Comparison of ENCODE assay signal across 14 cellular contexts in genomic region chr1:23915470-23915869, GRCh38. TPM values are rescaled to one million over a fixed set of nuclear protein-coding genes. Genes with fewer than 3 reads are reported as not detected.
DNase-seq lines count a peak whose midpoint lies in the region; ATAC-seq and TF ChIP-seq lines count a peak whose summit lies in the region.
"Had no signal": no experiment of that assay in that cellular context is flagged by ENCODE, and none has a peak within 500 bp of the region (broad histone marks: within the 10 kb centered on the region; RNA-seq: fewer than 3 reads in every experiment).

No MANE protein-coding gene starts in this region.

- H3K36me3 Mint-ChIP-seq in GM23338 (ENCODE audit: low read depth) (no peaks in the 10 kb centered on the region), naive B cell (peaks cover 10 to 17% of the 10 kb centered on the region in 2 donors)

- H3K4me3 ChIP-seq in BLaER1 (no peak overlapping the region), GM23338 (no peak overlapping the region), BE2C (ENCODE audit: low read depth, low read length) (no peak overlapping the region), stomach (no peak overlapping the region)
- H3K4me3 ChIP-seq: HAP-1 had no signal

- H3K4me2 ChIP-seq in BLaER1 (peak overlapping the region; percentile 90), GM23338 (no peak overlapping the region)

- TF ChIP-seq EP300 in stomach (IDR thresholded peaks at IDR 0.05): no peak

- intact Hi-C loops in stomach (cut with DNase I; ENCODE audit: low total_unique reads): no loop called here

- no peak for ATAC-seq in GM23338
- ATAC-seq in naive B cell (ENCODE audit: low read depth in 2 of 2): no peak
- ATAC-seq in omental fat pad (ENCODE audit: low FRiP score): no peak

- H3K4me1 ChIP-seq in BLaER1: peaks cover 99% of the 10 kb centered on the region
- H3K4me1 ChIP-seq in GM23338 (ENCODE audit: insufficient read depth): peaks cover 6% of the 10 kb centered on the region
- no peaks in the 10 kb centered on the region for H3K4me1 ChIP-seq in BE2C
- H3K4me1 ChIP-seq in stomach: peaks cover 10 to 43% (median 20%) of the 10 kb centered on the region in 4 donors
- H3K4me1 ChIP-seq: HAP-1 had no signal

- no peak for TF ChIP-seq CTCF in GM23338 (conservative IDR thresholded peaks at IDR 0.05; ENCODE audit: low read depth in 2 of 2)
- TF ChIP-seq CTCF in BE2C (IDR thresholded peaks at IDR 0.05; ENCODE audit: low read depth, low read length): no peak
- no peak for TF ChIP-seq CTCF in stomach (IDR thresholded peaks at IDR 0.05)
- TF ChIP-seq CTCF in omental fat pad (IDR thresholded peaks at IDR 0.05): no peak

- TF ChIP-seq POLR2A in stomach (IDR thresholded peaks at IDR 0.05): no peak

- peaks cover 2% of the 10 kb centered on the region for H3K27me3 Mint-ChIP-seq in GM23338 (ENCODE audit: insufficient read depth, low read depth, poor library complexity)
- H3K27me3 Mint-ChIP-seq in naive B cell: no peaks in the 10 kb centered on the region

- H3K9ac ChIP-seq in BLaER1: no peak overlapping the region

- 87 to 100% (median 96%) methylated on average over 5 of the region's 5 CpGs for WGBS in stomach, 5 donors

- H3K4me1 Mint-ChIP-seq in GM23338 (peaks cover 4% of the 10 kb centered on the region; the same call in 2 of the 3 replicates), naive B cell (peaks cover 54 to 77% (median 70%) of the 10 kb centered on the region in 3 donors)

- H3K27me3 ChIP-seq in BLaER1 (no peaks in the 10 kb centered on the region), GM23338 (ENCODE audit: insufficient read depth) (no peaks in the 10 kb centered on the region), BE2C (no peaks in the 10 kb centered on the region), stomach (no peaks in the 10 kb centered on the region)

- H4K20me1 ChIP-seq in BLaER1: no peaks in the 10 kb centered on the region
- no peaks in the 10 kb centered on the region for H4K20me1 ChIP-seq in GM23338 (replicated peaks; ENCODE audit: insufficient read depth)

- H3K9me3 Mint-ChIP-seq in GM23338: no peaks in the 10 kb centered on the region
- H3K9me3 Mint-ChIP-seq in naive B cell: no peaks in the 10 kb centered on the region

- H3K36me3 ChIP-seq in BLaER1 (no peaks in the 10 kb centered on the region), GM23338 (ENCODE audit: insufficient read depth) (no peaks in the 10 kb centered on the region), BE2C (no peaks in the 10 kb centered on the region), stomach (no peaks in the 10 kb centered on the region)
- H3K36me3 ChIP-seq: HAP-1 had no signal

- H2AFZ ChIP-seq in GM23338: peak overlapping the region; percentile 72; the same call in 1 of the 2 replicates

- H3K27ac Mint-ChIP-seq in GM23338: no peak overlapping the region
- peak overlapping the region in 5 of 6 donors; percentile 61 to 97 (median 94) for H3K27ac Mint-ChIP-seq in naive B cell

- no peak for DNase-seq in GM23338 (ENCODE audit: low spot score)
- peak; percentile 58 for DNase-seq in OCI-M1 (lab: John Stamatoyannopoulos, UW)
- no peak for DNase-seq in naive B cell
- DNase-seq in BE2C: no peak
- DNase-seq in stomach: no peak
- DNase-seq in RKO (ENCODE audit: low spot score): no peak
- no peak for DNase-seq in omental fat pad (ENCODE audit: low spot score)
- DNase-seq: C1 segment of cervical spinal cord, NCI-H1930, NCI-H345, NCI-H526, Right ventricle myocardium superior had no signal

- H3K79me2 ChIP-seq in GM23338 (replicated peaks; ENCODE audit: insufficient read depth): no peaks in the 10 kb centered on the region

- H3K9me2 ChIP-seq in GM23338 (ENCODE audit: insufficient read depth): no peaks in the 10 kb centered on the region

- H3K4me3 Mint-ChIP-seq in GM23338 (no peak overlapping the region), naive B cell (peak overlapping the region in 4 of 8 donors; percentile 42 to 69 (median 64))

- H3K9me3 ChIP-seq in BLaER1 (no peaks in the 10 kb centered on the region), BE2C (no peaks in the 10 kb centered on the region), stomach (no peaks in the 10 kb centered on the region)
- H3K9me3 ChIP-seq: HAP-1 had no signal

- no peaks in the 10 kb centered on the region for H3F3A ChIP-seq in GM23338 (replicated peaks; ENCODE audit: low read depth)

- H3K27ac ChIP-seq in BLaER1: peak overlapping the region; percentile 60; the same call in 1 of the 2 replicates
- no peak overlapping the region for H3K27ac ChIP-seq in GM23338 (ENCODE audit: low read depth)
- H3K27ac ChIP-seq in stomach: no peak overlapping the region

TF ChIP-seq in GM23338, 12 proteins besides CTCF, POLR2A, EP300 and RAD21 (continues in another document):
- TF ChIP-seq ZNF331 (CRISPR knock-in tag; IDR thresholded peaks at IDR 0.05; ENCODE audit: low read depth): no peak
- no peak for TF ChIP-seq ZNF114 (CRISPR knock-in tag; IDR thresholded peaks at IDR 0.05)
- TF ChIP-seq CREB1 (CRISPR knock-in tag; IDR thresholded peaks at IDR 0.05; ENCODE audit: low read depth): no peak
- no peak for TF ChIP-seq STAT1 (IDR thresholded peaks at IDR 0.05; ENCODE audit: unreplicated experiment)

RNA-seq across cellular contexts. Expression of gene CNR2, which starts 2.3 kb away (rescaled TPM):
- total RNA-seq in GM23338 (2014; rRNA removed; shearing (Covaris generic)): not detected in 2 replicates
- not detected in 2 replicates for polyA plus RNA-seq in GM23338 (2016; fragmentation: Nextera tagmentation; extraction: Ambion mirVana)
- 10 to 100 TPM; 28.7 to 66.0 (median 47.1) TPM for polyA plus RNA-seq in naive B cell (ENCODE audit: low read depth in 6 of 6)
- polyA plus RNA-seq in BE2C (2012; ENCODE audit: insufficient read depth, insufficient read length, low read depth): not detected
- total RNA-seq in stomach: under 1 TPM in 1 of 5 donors, not detected in 4; 0.18 TPM
- polyA plus RNA-seq in stomach: under 1 TPM in 1 of 3 donors, not detected in 2; 0.23 TPM
- under 1 TPM in 2 of 4 donors, not detected in 2; 0.06 to 0.09 TPM for total RNA-seq in omental fat pad
- total RNA-seq: Right ventricle myocardium superior had no signal

RNA-seq across cellular contexts. Expression of gene PNRC2, which starts 44.2 kb away (rescaled TPM):
- 144 and 157 TPM in 2 replicates for total RNA-seq in GM23338 (2014; rRNA removed; shearing (Covaris generic))
- polyA plus RNA-seq in GM23338 (2016; fragmentation: Nextera tagmentation; extraction: Ambion mirVana) (218 and 237 TPM in 2 replicates), naive B cell (ENCODE audit: low read depth in 6 of 6) (100 to 1,000 TPM; 152 to 189 (median 174) TPM), stomach (100 to 1,000 TPM in 2 of 3 donors, 10 to 100 TPM in 1; 59.3 to 172 (median 103) TPM)
- polyA plus RNA-seq in BE2C (2012; ENCODE audit: insufficient read depth, insufficient read length, low read depth): 24.7 TPM
- total RNA-seq in stomach (100 to 1,000 TPM in 1 of 5 donors, 10 to 100 TPM in 4; 38.5 to 181 (median 66.6) TPM), omental fat pad (100 to 1,000 TPM; 139 to 173 (median 153) TPM)

RNA-seq across cellular contexts. Expression of gene FUCA1, which starts 47.4 kb away (rescaled TPM):
- 8.5 and 10.2 TPM in 2 replicates for total RNA-seq in GM23338 (2014; rRNA removed; shearing (Covaris generic))
- 3.5 and 4.4 TPM in 2 replicates for polyA plus RNA-seq in GM23338 (2016; fragmentation: Nextera tagmentation; extraction: Ambion mirVana)
- polyA plus RNA-seq in naive B cell (ENCODE audit: low read depth in 6 of 6): 1 to 10 TPM; 3.2 to 9.6 (median 7.2) TPM
- polyA plus RNA-seq in BE2C (2012; ENCODE audit: insufficient read depth, insufficient read length, low read depth): 0.71 TPM
- total RNA-seq in stomach: 10 to 100 TPM in 3 of 5 donors, 1 to 10 TPM in 2; 4.1 to 80.0 (median 29.0) TPM
- polyA plus RNA-seq in stomach: 10 to 100 TPM; 12.4 to 27.3 (median 18.6) TPM
- total RNA-seq in omental fat pad: 10 to 100 TPM; 31.7 to 49.5 (median 45.7) TPM
